In genomic region chr6:87407896-87408720, GRCh38 we compare ENCODE assay signal across 1 cellular context.
A peak's percentile ranks its signal among the peaks of the same experiment; 100 is the strongest.
TF ChIP-seq lines count a peak whose summit lies in the region.

Gene CFAP206 (plus strand): TSS chr6:87407972. CDS start chr6:87409840, 1,868 bp downstream.

TF ChIP-seq in GM12878, 131 proteins besides CTCF, POLR2A, EP300 and RAD21 (continued from another document):
- TF ChIP-seq E2F4 (IDR thresholded peaks at IDR 0.05; ENCODE audit: low read depth, low read length), result no peak
- TF ChIP-seq KDM1A (IDR thresholded peaks at IDR 0.05; ENCODE audit: borderline replicate concordance), result no peak
- 0 out of 2 replicates have a peak, but pooled peaks have one; percentile 13 for TF ChIP-seq IRF4 (IDR thresholded peaks at IDR 0.05; ENCODE audit: low read depth, low read length)
- no peak for TF ChIP-seq POLR2AphosphoS5 (IDR thresholded peaks at IDR 0.05; ENCODE audit: low read length)
- no peak for TF ChIP-seq SUZ12 (IDR thresholded peaks at IDR 0.05; ENCODE audit: unreplicated experiment)
- peak; percentile 59 for TF ChIP-seq NR2F1 (conservative IDR thresholded peaks at IDR 0.05)
- no peak for TF ChIP-seq HCFC1 (IDR thresholded peaks at IDR 0.05; ENCODE audit: low read length)
- TF ChIP-seq CBX5 (IDR thresholded peaks at IDR 0.05; ENCODE audit: low read depth), result peak; percentile 48; the same call in 1 of the 2 replicates
- TF ChIP-seq CREM (IDR thresholded peaks at IDR 0.05; ENCODE audit: low read depth), result no peak
- no peak for TF ChIP-seq ZZZ3 (IDR thresholded peaks at IDR 0.05; ENCODE audit: control insufficient read depth, insufficient read length, low read depth)
- no peak for TF ChIP-seq ZNF592 (IDR thresholded peaks at IDR 0.05)
- no peak for TF ChIP-seq NFIC (IDR thresholded peaks at IDR 0.05; ENCODE audit: low read depth, low read length)
- peak; percentile 82 for TF ChIP-seq GATAD2B (conservative IDR thresholded peaks at IDR 0.05; ENCODE audit: low read depth)
- TF ChIP-seq BACH1 (IDR thresholded peaks at IDR 0.05; ENCODE audit: borderline replicate concordance), result peak; percentile 56; the same call in 1 of the 2 replicates
- 0 out of 2 replicates have a peak, but pooled peaks have one; percentile 6 for TF ChIP-seq YY1 (IDR thresholded peaks at IDR 0.05; ENCODE audit: low read depth, low read length)
- 0 out of 2 replicates have a peak, but pooled peaks have one; percentile 36 for TF ChIP-seq CHD2 (IDR thresholded peaks at IDR 0.05; ENCODE audit: borderline replicate concordance, low read depth, low read length)
- no peak for TF ChIP-seq RCOR1 (conservative IDR thresholded peaks at IDR 0.05; ENCODE audit: low read depth, low read length)
- peak; percentile 41; the same call in 1 of the 2 replicates for TF ChIP-seq MXI1 (IDR thresholded peaks at IDR 0.05; ENCODE audit: low read depth, low read length)
- TF ChIP-seq BMI1 (IDR thresholded peaks at IDR 0.05; ENCODE audit: borderline replicate concordance), result 0 out of 2 replicates have a peak, but pooled peaks have one; percentile 62
- no peak for TF ChIP-seq BCLAF1 (IDR thresholded peaks at IDR 0.05)
- no peak for TF ChIP-seq HSF1 (IDR thresholded peaks at IDR 0.05; ENCODE audit: low read depth, low read length)
- peak; percentile 34; the same call in 1 of the 2 replicates for TF ChIP-seq RB1 (IDR thresholded peaks at IDR 0.05; ENCODE audit: borderline replicate concordance)
- no peak for TF ChIP-seq RELB (IDR thresholded peaks at IDR 0.05; ENCODE audit: low read depth)
- TF ChIP-seq REST (IDR thresholded peaks at IDR 0.05; ENCODE audit: low read depth, low read length), result no peak
- TF ChIP-seq RBBP5 (conservative IDR thresholded peaks at IDR 0.05), result no peak
- TF ChIP-seq ZSCAN29 (IDR thresholded peaks at IDR 0.05), result no peak
- TF ChIP-seq RELA (IDR thresholded peaks at IDR 0.05; ENCODE audit: borderline replicate concordance, partially characterized antibody), result no peak
- TF ChIP-seq USF1 (IDR thresholded peaks at IDR 0.05; ENCODE audit: borderline replicate concordance, extremely low read length, insufficient read depth, low read depth, low read length), result no peak
- no peak for TF ChIP-seq PML (IDR thresholded peaks at IDR 0.05; ENCODE audit: low read length)
- TF ChIP-seq ZBTB4 (CRISPR knock-in tag; IDR thresholded peaks at IDR 0.05), result no peak
- no peak for TF ChIP-seq NR2C1 (IDR thresholded peaks at IDR 0.05)
- TF ChIP-seq CHD4 (IDR thresholded peaks at IDR 0.05), result no peak
- TF ChIP-seq CEBPZ (IDR thresholded peaks at IDR 0.05; ENCODE audit: low read depth, low read length), result no peak
